In genomic region chr15:65695073-65695472, GRCh38 we compare ENCODE assay signal across 17 cellular contexts.
DNase-seq lines count a peak whose midpoint lies in the region; ATAC-seq, FAIRE-seq and TF ChIP-seq lines count a peak whose summit lies in the region.
"Had no signal": no experiment of that assay in that cellular context is flagged by ENCODE, and none has a peak within 500 bp of the region (broad histone marks: within the 10 kb centered on the region; RNA-seq: fewer than 3 reads in every experiment).

No MANE protein-coding gene starts in this region.

- H3K79me2 ChIP-seq in smooth muscle cell (ENCODE audit: low read depth) (no peaks in the 10 kb centered on the region), PC-3 (ENCODE audit: low read length) (no peaks in the 10 kb centered on the region)

- H3K27ac ChIP-seq in A549 (no peak overlapping the region), smooth muscle cell (ENCODE audit: low read depth) (peak overlapping the region; percentile 28), PC-3 (ENCODE audit: low read length) (no peak overlapping the region)

- TF ChIP-seq EP300 in A549 (IDR thresholded peaks at IDR 0.05): no peak

- BruUV-seq in PC-3 (replicated peaks; lab: Mats Ljungman, UMichigan): no TSS peak

- ATAC-seq in A549: no peak
- ATAC-seq in PC-3: no peak

- POLR2A ChIA-PET in A549 (lab: Yijun Ruan, JAX): no interaction called here
- POLR2A ChIA-PET in PC-3 (lab: Charles Lee; ENCODE audit: unreplicated experiment): no interaction called here

- H3K9me3 ChIP-seq in A549: no peaks in the 10 kb centered on the region
- no peaks in the 10 kb centered on the region for H3K9me3 ChIP-seq in smooth muscle cell (replicated peaks; ENCODE audit: low read depth)
- H3K9me3 ChIP-seq in PC-3 (ENCODE audit: low read length): no peaks in the 10 kb centered on the region
- H3K9me3 ChIP-seq: BE2C, Caco-2 had no signal

- TF ChIP-seq RAD21 in A549 (conservative IDR thresholded peaks at IDR 0.05 in 1 of 2, IDR thresholded peaks at IDR 0.05 in 1 of 2): no peak

- no peaks in the 10 kb centered on the region for H3F3A ChIP-seq in smooth muscle cell (ENCODE audit: low read depth)
- H3F3A ChIP-seq in PC-3 (ENCODE audit: low read length, unreplicated experiment): no peaks in the 10 kb centered on the region

- H3K4me2 ChIP-seq in A549: no peak overlapping the region
- H3K4me2 ChIP-seq in smooth muscle cell: no peak overlapping the region
- no peak overlapping the region for H3K4me2 ChIP-seq in PC-3 (ENCODE audit: low read length)

- intact Hi-C loops in PC-3 (cut with micrococcal nuclease): no loop called here

- H3K4me3 ChIP-seq in A549 (no peak overlapping the region), smooth muscle cell (no peak overlapping the region), PC-3 (ENCODE audit: low read length) (no peak overlapping the region)

- no peak overlapping the region for H3K9ac ChIP-seq in smooth muscle cell (ENCODE audit: low read depth)
- no peak overlapping the region for H3K9ac ChIP-seq in PC-3 (ENCODE audit: low read length)

- H4K20me1 ChIP-seq in smooth muscle cell (ENCODE audit: low read depth): no peaks in the 10 kb centered on the region
- H4K20me1 ChIP-seq in PC-3 (ENCODE audit: low read length): no peaks in the 10 kb centered on the region

- H2AFZ ChIP-seq in smooth muscle cell (ENCODE audit: low read depth) (no peak overlapping the region), PC-3 (ENCODE audit: low read length) (no peak overlapping the region)

- TF ChIP-seq CTCF in A549 (IDR thresholded peaks at IDR 0.05): no peak
- no peak for TF ChIP-seq CTCF in smooth muscle cell (IDR thresholded peaks at IDR 0.05; ENCODE audit: borderline replicate concordance, insufficient read depth, poor library complexity, severe bottlenecking)
- no peak for TF ChIP-seq CTCF in PC-3 (conservative IDR thresholded peaks at IDR 0.05; ENCODE audit: low read depth, low read length)

- 95% methylated on average over 2 of the region's 2 CpGs for WGBS in A549 (ENCODE audit: missing lambda C conversion rate)
- WGBS in smooth muscle cell (ENCODE audit: low lambda C conversion rate): 49% methylated on average over 2 of the region's 2 CpGs

- FAIRE-seq in A549 (lab: Jason Lieb, UNC) (peak; percentile 28), GM19239 (lab: Jason Lieb, UNC) (peak; percentile 51)
- FAIRE-seq: D721Med, H1 had no signal

- no peaks in the 10 kb centered on the region for H3K9me2 ChIP-seq in PC-3 (replicated peaks; ENCODE audit: low read length)

- no peak for TF ChIP-seq POLR2A in A549 (IDR thresholded peaks at IDR 0.05; ENCODE audit: low read length)

- CTCF ChIA-PET in A549 (lab: Yijun Ruan, JAX) (no interaction called here), PC-3 (lab: Charles Lee) (no interaction called here)

- DNase-seq in A549 (ENCODE audit: low read depth in 1 of 2, low spot score in 1 of 2) (no peak), GM19239 (ENCODE audit: insufficient read length, low spot score) (no peak), amniotic epithelial cell (ENCODE audit: low read depth) (peak; percentile 72), smooth muscle cell (lab: John Stamatoyannopoulos, UW; ENCODE audit: unreplicated experiment) (no peak), PC-3 (no peak), DMS79 treated with DMSO at 0.1 percent for 48 hours (lab: John Stamatoyannopoulos, UW) (no peak), COR-L47 (lab: John Stamatoyannopoulos, UW) (no peak)
- DNase-seq: ACHN; BE2C; C1 segment of cervical spinal cord; Caco-2; CD4-positive, CD25-positive, alpha-beta regulatory T cell; CD8-positive, alpha-beta memory T cell; GDM1; H9 had no signal

- H3K36me3 ChIP-seq in smooth muscle cell (ENCODE audit: low read depth) (no peaks in the 10 kb centered on the region), PC-3 (ENCODE audit: low read depth, low read length) (no peaks in the 10 kb centered on the region)

- H3K27me3 ChIP-seq in smooth muscle cell (ENCODE audit: low read depth) (no peaks in the 10 kb centered on the region), PC-3 (ENCODE audit: low read length) (no peaks in the 10 kb centered on the region)
- H3K27me3 ChIP-seq: BE2C had no signal

- H3K4me1 ChIP-seq in A549 (no peaks in the 10 kb centered on the region), smooth muscle cell (ENCODE audit: low read depth) (no peaks in the 10 kb centered on the region), PC-3 (ENCODE audit: insufficient read depth, low read length) (no peaks in the 10 kb centered on the region)
- H3K4me1 ChIP-seq: BE2C, Caco-2 had no signal

TF ChIP-seq in A549, 52 proteins besides CTCF, POLR2A, EP300 and RAD21:
- no peak for TF ChIP-seq TP53 (CRISPR knock-in tag; IDR thresholded peaks at IDR 0.05)
- TF ChIP-seq HMGXB4 (CRISPR knock-in tag; IDR thresholded peaks at IDR 0.05; ENCODE audit: borderline replicate concordance): no peak
- no peak for TF ChIP-seq CHD4 (IDR thresholded peaks at IDR 0.05; ENCODE audit: borderline replicate concordance)
- no peak for TF ChIP-seq CBX2 (IDR thresholded peaks at IDR 0.05; ENCODE audit: borderline replicate concordance, low read depth)
- TF ChIP-seq, protein P1, sequence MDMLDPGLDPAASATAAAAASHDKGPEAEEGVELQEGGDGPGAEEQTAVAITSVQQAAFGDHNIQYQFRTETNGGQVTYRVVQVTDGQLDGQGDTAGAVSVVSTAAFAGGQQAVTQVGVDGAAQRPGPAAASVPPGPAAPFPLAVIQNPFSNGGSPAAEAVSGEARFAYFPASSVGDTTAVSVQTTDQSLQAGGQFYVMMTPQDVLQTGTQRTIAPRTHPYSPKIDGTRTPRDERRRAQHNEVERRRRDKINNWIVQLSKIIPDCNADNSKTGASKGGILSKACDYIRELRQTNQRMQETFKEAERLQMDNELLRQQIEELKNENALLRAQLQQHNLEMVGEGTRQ (IDR thresholded peaks at IDR 0.05): no peak
- no peak for TF ChIP-seq MYC (IDR thresholded peaks at IDR 0.05; ENCODE audit: borderline replicate concordance, low read length)
- no peak for TF ChIP-seq ZNF302 (CRISPR knock-in tag; IDR thresholded peaks at IDR 0.05)
- TF ChIP-seq HES2 (IDR thresholded peaks at IDR 0.05): no peak
- TF ChIP-seq POLR2AphosphoS2 (conservative IDR thresholded peaks at IDR 0.05; ENCODE audit: low read length): no peak
- TF ChIP-seq EHMT2 (IDR thresholded peaks at IDR 0.05; ENCODE audit: low read depth): no peak
- TF ChIP-seq FOSL2 (IDR thresholded peaks at IDR 0.05): no peak
- no peak for TF ChIP-seq FOSL2 (CRISPR knock-in tag; IDR thresholded peaks at IDR 0.05)
- no peak for TF ChIP-seq HOXB13 (CRISPR knock-in tag; IDR thresholded peaks at IDR 0.05; ENCODE audit: low read depth)
